In the genomic region with DNA sequence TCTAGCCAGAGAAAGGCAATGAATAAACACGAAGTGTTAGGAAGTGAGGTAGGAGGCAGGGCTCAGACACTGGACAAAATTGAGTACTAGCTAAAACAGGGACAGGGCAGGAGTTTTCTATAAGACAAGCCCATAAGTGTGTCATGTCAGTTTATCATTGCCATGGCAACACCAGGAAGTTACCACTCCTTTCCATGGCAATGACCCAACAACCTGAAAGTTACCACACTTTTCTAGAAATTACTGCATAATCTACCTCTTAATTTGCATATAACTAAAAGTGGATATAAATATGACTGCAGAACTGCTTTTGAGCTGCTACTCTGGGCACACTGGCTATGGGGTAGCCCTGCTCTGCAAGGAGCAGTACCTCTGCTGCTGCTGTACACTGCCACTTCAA, we compare ENCODE assay signal across 9 cellular contexts.
A peak's percentile ranks its signal among the peaks of the same experiment; 100 is the strongest.
DNase-seq lines count a peak whose midpoint lies in the region; ATAC-seq, FAIRE-seq and TF ChIP-seq lines count a peak whose summit lies in the region.
"Had no signal": no experiment of that assay in that cellular context is flagged by ENCODE, and none has a peak within 500 bp of the region (broad histone marks: within the 10 kb centered on the region; RNA-seq: fewer than 3 reads in every experiment).

No MANE protein-coding gene starts in this region.

- H3K4me1 ChIP-seq in A673 (ENCODE audit: insufficient read depth, low read length, poor library complexity, severe bottlenecking) (no peaks in the 10 kb centered on the region), HAP-1 (no peaks in the 10 kb centered on the region)

- H3K4me3 ChIP-seq in A673 (ENCODE audit: low read depth, low read length, poor library complexity, severe bottlenecking) (no peak overlapping the region), HAP-1 (no peak overlapping the region)

- H3K27me3 Mint-ChIP-seq in progenitor cell of endocrine pancreas = no peaks in the 10 kb centered on the region

- H3K36me3 ChIP-seq in A673 (ENCODE audit: insufficient read depth, low read length, poor library complexity, severe bottlenecking) (no peaks in the 10 kb centered on the region), HAP-1 (replicated peaks) (no peaks in the 10 kb centered on the region)

- H3K27ac ChIP-seq in A673 (ENCODE audit: low read depth, low read length, poor library complexity, severe bottlenecking) = no peak overlapping the region

- no peak overlapping the region for H3K4me3 Mint-ChIP-seq in progenitor cell of endocrine pancreas (ENCODE audit: low read depth)

- CTCF ChIA-PET in A673 (lab: Charles Lee) = no interaction called here

- in situ Hi-C loops in G401 (cut with HindIII; ENCODE audit: low sequenced_read_pairs) = no loop called here
- in situ Hi-C loops in HAP-1 (cut with MboI; ENCODE audit: low sequenced_read_pairs) = no loop called here

- no peaks in the 10 kb centered on the region for H3K9me3 Mint-ChIP-seq in progenitor cell of endocrine pancreas (ENCODE audit: low read depth)

- no peak for TF ChIP-seq CTCF in A673 (conservative IDR thresholded peaks at IDR 0.05; ENCODE audit: low read depth, low read length)
- TF ChIP-seq CTCF in progenitor cell of endocrine pancreas (IDR thresholded peaks at IDR 0.05; ENCODE audit: unreplicated experiment) = no peak

- H3K4me1 Mint-ChIP-seq in progenitor cell of endocrine pancreas (ENCODE audit: low read depth) = no peaks in the 10 kb centered on the region

- FAIRE-seq in GM19239 (lab: Jason Lieb, UNC) = no peak

- no TSS peak for BruUV-seq in A673 (replicated peaks; lab: Mats Ljungman, UMichigan)

- no peaks in the 10 kb centered on the region for H3K9me3 ChIP-seq in A673 (ENCODE audit: low read depth, low read length, poor library complexity, severe bottlenecking)
- no peaks in the 10 kb centered on the region for H3K9me3 ChIP-seq in HAP-1

- no peaks in the 10 kb centered on the region for H3K27me3 ChIP-seq in A673 (replicated peaks; ENCODE audit: insufficient read depth, low read depth, low read length, poor library complexity)
- no peaks in the 10 kb centered on the region for H3K27me3 ChIP-seq in HAP-1 (ENCODE audit: low read depth)

- DNase-seq in A673 (ENCODE audit: low spot score) (peak; percentile 7), G401 (ENCODE audit: low spot score) (no peak), GM19239 (ENCODE audit: insufficient read length, low spot score) (no peak), progenitor cell of endocrine pancreas (ENCODE audit: low spot score, unreplicated experiment) (no peak), HAP-1 (ENCODE audit: low spot score in 2 of 2) (no peak)
- DNase-seq: stimulated activated CD4-positive, alpha-beta T cell treated with anti-CD3 and anti-CD28 coated beads, Interleukin-15, amount 100 ng/mL, for 24 hours had no signal

- no peak overlapping the region for H3K27ac Mint-ChIP-seq in progenitor cell of endocrine pancreas

- intact Hi-C loops in A673 (cut with micrococcal nuclease; ENCODE audit: unreplicated experiment) = no loop called here

- ATAC-seq in GM19043 (IDR thresholded peaks at IDR 0.05; ENCODE audit: low read depth, unreplicated experiment) (peak; percentile 61), HG02870 (IDR thresholded peaks at IDR 0.05; ENCODE audit: unreplicated experiment) (peak; percentile 92), HG03575 (IDR thresholded peaks at IDR 0.05; ENCODE audit: extremely low read depth, insufficient number of reproducible peaks, low FRiP score, unreplicated experiment) (peak; percentile 96)

- H3K36me3 Mint-ChIP-seq in progenitor cell of endocrine pancreas (ENCODE audit: insufficient read depth) = no peaks in the 10 kb centered on the region

- POLR2A ChIA-PET in A673 (lab: Charles Lee; ENCODE audit: low non-redundant PET) = no interaction called here
